11 cellular contexts compared by ENCODE assay signal in genomic region chr11:6617315-6617781, GRCh38. TPM values are rescaled to one million over a fixed set of nuclear protein-coding genes. Genes with fewer than 3 reads are reported as not detected.
A peak's percentile ranks its signal among the peaks of the same experiment; 100 is the strongest.
DNase-seq lines count a peak whose midpoint lies in the region; ATAC-seq, FAIRE-seq and TF ChIP-seq lines count a peak whose summit lies in the region.
"Had no signal": no experiment of that assay in that cellular context is flagged by ENCODE, and none has a peak within 500 bp of the region (broad histone marks: within the 10 kb centered on the region; RNA-seq: fewer than 3 reads in every experiment).

No MANE protein-coding gene starts in this region.

- no peak overlapping the region for H2AFZ ChIP-seq in SU-DHL-6 (ENCODE audit: low read depth, low read length, severe bottlenecking)

- H3K4me2 ChIP-seq in SU-DHL-6 (ENCODE audit: low read depth, low read length, poor library complexity, severe bottlenecking), result peak overlapping the region; percentile 84

- H3K4me3 ChIP-seq in SU-DHL-6 (ENCODE audit: insufficient read depth, low read length, poor library complexity, severe bottlenecking) (no peak overlapping the region), fibroblast of villous mesenchyme (ENCODE audit: low read depth, low read length) (peak overlapping the region; percentile 99), subcutaneous abdominal adipose tissue (ENCODE audit: low read depth in 1 of 5, low read length in 5 of 5) (peak overlapping the region; percentile 2 to 97 (median 27))

- no peaks in the 10 kb centered on the region for H3K9me3 Mint-ChIP-seq in activated CD4-positive, alpha-beta T cell treated with anti-CD3 and anti-CD28 coated beads for 36 hours (ENCODE audit: low read depth)
- H3K9me3 Mint-ChIP-seq: naive B cell had no signal

- H3K4me1 ChIP-seq in subcutaneous abdominal adipose tissue (ENCODE audit: control insufficient read depth in 5 of 5, insufficient read depth in 5 of 5, low read length in 5 of 5), result peaks cover 16 to 38% (median 29%) of the 10 kb centered on the region in 5 donors

- POLR2A ChIA-PET in activated CD4-positive, alpha-beta T cell treated with anti-CD3 and anti-CD28 coated beads for 36 hours (lab: Charles Lee), result interaction anchor here (1.2 kb wide), 1 partner anchor 13 kb away, joined by 4 read pairs; no protein-coding TSS in a partner anchor

- no peak for ATAC-seq in activated CD4-positive, alpha-beta T cell treated with anti-CD3 and anti-CD28 coated beads for 36 hours

- H4K20me1 ChIP-seq in SU-DHL-6 (ENCODE audit: low read depth, low read length), result no peaks in the 10 kb centered on the region

- H3K27me3 ChIP-seq in SU-DHL-6 (ENCODE audit: low read length), result no peaks in the 10 kb centered on the region
- no peaks in the 10 kb centered on the region for H3K27me3 ChIP-seq in subcutaneous abdominal adipose tissue (ENCODE audit: control insufficient read depth in 5 of 5, insufficient read depth in 4 of 5, low read length in 5 of 5)

- no peaks in the 10 kb centered on the region for H3K27me3 Mint-ChIP-seq in activated CD4-positive, alpha-beta T cell treated with anti-CD3 and anti-CD28 coated beads for 36 hours
- H3K27me3 Mint-ChIP-seq: naive B cell had no signal

- no peak for DNase-seq in activated CD4-positive, alpha-beta T cell treated with anti-CD3 and anti-CD28 coated beads for 36 hours
- DNase-seq in activated CD4-positive, alpha-beta T cell treated with anti-CD3 and anti-CD28 coated beads, Interleukin-2, amount 50 U/mL, for 4 hours, result no peak
- DNase-seq in fibroblast of villous mesenchyme (ENCODE audit: low read depth) (peak; percentile 22), NCI-H226 (no peak), HTR-8/SVneo (ENCODE audit: insufficient read length, low spot score) (no peak), dedifferentiated amniotic fluid mesenchymal stem cell (ENCODE audit: extremely low spot score) (no peak)
- DNase-seq: naive B cell had no signal

- H3K27ac ChIP-seq in SU-DHL-6 (ENCODE audit: low read depth, low read length) (no peak overlapping the region), subcutaneous abdominal adipose tissue (ENCODE audit: low read depth, low read length) (peak overlapping the region; percentile 92)

- peaks cover 11% of the 10 kb centered on the region for H3F3A ChIP-seq in SU-DHL-6 (ENCODE audit: insufficient read depth)

- H3K9me3 ChIP-seq in SU-DHL-6 (ENCODE audit: insufficient read depth, low read length) (no peaks in the 10 kb centered on the region), subcutaneous abdominal adipose tissue (ENCODE audit: control insufficient read depth in 5 of 5, low read length in 5 of 5) (no peaks in the 10 kb centered on the region)

- TF ChIP-seq CTCF in SU-DHL-6 (IDR thresholded peaks at IDR 0.05; ENCODE audit: insufficient read depth, low read length, poor library complexity, severe bottlenecking), result no peak
- TF ChIP-seq CTCF in fibroblast of villous mesenchyme (IDR thresholded peaks at IDR 0.05; ENCODE audit: insufficient read depth, low read depth, low read length), result no peak

- H3K9me2 ChIP-seq in SU-DHL-6 (replicated peaks; ENCODE audit: insufficient read depth, low read length), result no peaks in the 10 kb centered on the region

- peaks cover 9% of the 10 kb centered on the region; the same call in 1 of the 2 replicates for H3K79me2 ChIP-seq in SU-DHL-6 (ENCODE audit: insufficient read depth, low read length)

- no peak for FAIRE-seq in HTR-8/SVneo (lab: Jason Lieb, UNC)
- FAIRE-seq: A204.1, urothelium cell line had no signal

- CTCF ChIA-PET in activated CD4-positive, alpha-beta T cell treated with anti-CD3 and anti-CD28 coated beads for 36 hours (lab: Charles Lee), result interaction anchor here (0.6 to 2.8 kb wide), 6 partner anchors 25 to 238 kb away, joined by 3 to 19 read pairs (median 4); partner anchors contain the start of gene MRPL17

- no peak overlapping the region for H3K4me3 Mint-ChIP-seq in activated CD4-positive, alpha-beta T cell treated with anti-CD3 and anti-CD28 coated beads for 36 hours

- no peak overlapping the region for H3K9ac ChIP-seq in SU-DHL-6 (ENCODE audit: low read length)
- H3K9ac ChIP-seq in subcutaneous abdominal adipose tissue (ENCODE audit: low read length in 5 of 5), result peak overlapping the region in 1 of 5 donors; percentile 35

- intact Hi-C loops in activated CD4-positive, alpha-beta T cell treated with anti-CD3 and anti-CD28 coated beads for 36 hours (cut with DNase I, micrococcal nuclease), result loop anchor here in 1 of 2 experiments (10.0 kb wide), 1 partner anchor 933 kb away; the partner anchor contains the start of genes TRIM22 and TRIM5

- peak overlapping the region; percentile 18 for H3K27ac Mint-ChIP-seq in activated CD4-positive, alpha-beta T cell treated with anti-CD3 and anti-CD28 coated beads for 36 hours

- H3K36me3 ChIP-seq in SU-DHL-6 (ENCODE audit: low read length) (no peaks in the 10 kb centered on the region), subcutaneous abdominal adipose tissue (ENCODE audit: control insufficient read depth in 5 of 5, insufficient read depth in 5 of 5, low read length in 5 of 5) (peaks cover 0 to 38% (median 32%) of the 10 kb centered on the region in 5 donors)

- H3K36me3 Mint-ChIP-seq in activated CD4-positive, alpha-beta T cell treated with anti-CD3 and anti-CD28 coated beads for 36 hours (ENCODE audit: low read depth), result peaks cover 15% of the 10 kb centered on the region
- H3K36me3 Mint-ChIP-seq: naive B cell had no signal

- H3K4me1 Mint-ChIP-seq in activated CD4-positive, alpha-beta T cell treated with anti-CD3 and anti-CD28 coated beads for 36 hours, result peaks cover 8% of the 10 kb centered on the region

RNA-seq across cellular contexts. Expression of gene TPP1, which starts 1.9 kb away (rescaled TPM):
- 10 to 100 TPM; 38.1 to 47.9 TPM for total RNA-seq in activated CD4-positive, alpha-beta T cell treated with anti-CD3 and anti-CD28 coated beads for 36 hours
- total RNA-seq in fibroblast of villous mesenchyme, result 98.4 and 110 TPM in 2 replicates

RNA-seq across cellular contexts. Expression of gene TAF10, which starts 5.3 kb away (rescaled TPM):
- 100 to 1,000 TPM; 133 to 152 TPM for total RNA-seq in activated CD4-positive, alpha-beta T cell treated with anti-CD3 and anti-CD28 coated beads for 36 hours
- 28.0 and 28.9 TPM in 2 replicates for total RNA-seq in fibroblast of villous mesenchyme

RNA-seq across cellular contexts. Expression of gene ILK, which starts 13.8 kb away (rescaled TPM):
- 10 to 100 TPM; 85.6 to 89.0 TPM for total RNA-seq in activated CD4-positive, alpha-beta T cell treated with anti-CD3 and anti-CD28 coated beads for 36 hours
- total RNA-seq in fibroblast of villous mesenchyme, result 298 and 323 TPM in 2 replicates

RNA-seq across cellular contexts. Expression of gene RRP8, which starts 13.9 kb away (rescaled TPM):
- 10 to 100 TPM; 34.4 to 35.0 TPM for total RNA-seq in activated CD4-positive, alpha-beta T cell treated with anti-CD3 and anti-CD28 coated beads for 36 hours
- total RNA-seq in fibroblast of villous mesenchyme, result 8.7 and 13.4 TPM in 2 replicates

RNA-seq across cellular contexts. Expression of gene DCHS1, which starts 38.3 kb away (rescaled TPM):
- total RNA-seq in activated CD4-positive, alpha-beta T cell treated with anti-CD3 and anti-CD28 coated beads for 36 hours, result under 1 TPM; 0.78 to 0.91 TPM
- total RNA-seq in fibroblast of villous mesenchyme, result 33.7 and 63.8 TPM in 2 replicates
